In the genomic region with DNA sequence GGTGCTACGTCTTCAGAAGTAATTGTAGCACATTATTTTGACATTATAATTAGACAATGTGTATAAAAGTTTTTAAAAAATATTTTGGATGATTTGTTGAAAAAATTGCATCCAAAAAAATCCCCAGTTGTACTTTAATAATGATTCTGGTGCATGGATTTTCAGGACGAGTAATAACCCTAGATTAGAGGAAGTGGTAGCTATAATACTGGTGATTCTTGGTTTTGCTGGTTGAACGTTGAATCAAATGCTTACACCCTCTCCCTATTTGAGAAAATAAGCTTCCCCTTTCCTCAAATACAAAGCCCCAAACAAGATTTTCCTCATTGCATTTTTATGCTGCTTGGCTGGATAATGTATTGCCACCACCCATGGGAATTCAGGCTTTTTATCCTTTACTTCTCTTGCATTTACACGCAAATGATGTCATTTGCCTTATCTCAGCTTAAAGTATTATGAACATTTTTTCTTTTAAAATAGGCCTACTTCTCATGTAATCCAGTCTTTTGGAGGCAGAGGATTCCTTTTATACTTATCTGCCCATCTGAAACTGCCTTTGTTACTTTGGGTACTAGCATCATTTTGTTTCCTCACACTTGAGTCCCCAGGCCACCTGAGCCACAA, we compare ENCODE assay signal across 29 cellular contexts.
DNase-seq lines count a peak whose midpoint lies in the region; ATAC-seq and TF ChIP-seq lines count a peak whose summit lies in the region.
"Had no signal": no experiment of that assay in that cellular context is flagged by ENCODE, and none has a peak within 500 bp of the region (broad histone marks: within the 10 kb centered on the region; RNA-seq: fewer than 3 reads in every experiment).

No MANE protein-coding gene starts in this region.

- peaks cover 24% of the 10 kb centered on the region for H3K36me3 Mint-ChIP-seq in activated naive CD4-positive, alpha-beta T cell treated with anti-CD3 and anti-CD28 coated beads for 36 hours (ENCODE audit: low read depth)

- CTCF ChIA-PET in activated naive CD4-positive, alpha-beta T cell treated with anti-CD3 and anti-CD28 coated beads for 36 hours (lab: Charles Lee): no interaction called here
- CTCF ChIA-PET in SK-N-SH (lab: Yijun Ruan, JAX): interaction anchor here (1.1 to 1.6 kb wide), 3 partner anchors 11 to 19 kb away, joined by 3 to 4 read pairs (median 3); no protein-coding TSS in a partner anchor

- H3K9me2 ChIP-seq in SK-N-SH: no peaks in the 10 kb centered on the region

- H3K79me2 ChIP-seq in smooth muscle cell (ENCODE audit: low read depth): peaks cover 92% of the 10 kb centered on the region
- H3K79me2 ChIP-seq in SK-N-SH (ENCODE audit: insufficient read depth): peaks cover 98% of the 10 kb centered on the region

- DNase-seq in activated naive CD4-positive, alpha-beta T cell treated with anti-CD3 and anti-CD28 coated beads for 36 hours: no peak
- DNase-seq in activated naive CD4-positive, alpha-beta T cell treated with Interleukin-2 at 50 U/mL for 16 hours: no peak
- DNase-seq in NOMO-1 treated with dmso at 0.1 percent for 144 hours (lab: John Stamatoyannopoulos, UW; ENCODE audit: unreplicated experiment) (peak; percentile 21), fibroblast of the aortic adventitia (ENCODE audit: low read depth) (peak; percentile 53), smooth muscle cell (lab: John Stamatoyannopoulos, UW; ENCODE audit: unreplicated experiment) (no peak), SK-N-SH (no peak), HPDE6-E6E7 (ENCODE audit: extremely low spot score) (no peak)
- DNase-seq: activated B cell treated with CpG ODN at 0.5 μM for 24 hours; activated CD4-positive, alpha-beta T cell treated with anti-CD3 and anti-CD28 coated beads, Interleukin-2, amount 50 U/mL, for 1 hour; activated CD8-positive, alpha-beta memory T cell treated with anti-CD3 and anti-CD28 coated beads, Interleukin-2, amount 10 ng/mL, durations not matched to agents 7 days and 5 days; activated naive CD4-positive, alpha-beta T cell treated with anti-CD3 and anti-CD28 coated beads, Interleukin-2, amount 50 U/mL, for 16 hours; AML-193; CD8-positive, alpha-beta memory T cell; colonic mucosa; DMS153; effector memory CD8-positive, alpha-beta T cell; left cardiac atrium; NCI-H1048; NCI-H187 treated with DMSO at 0.1 percent for 48 hours; NCI-H526; SIG-M5; stimulated activated CD4-positive, alpha-beta T cell treated with anti-CD3 and anti-CD28 coated beads, Interleukin-1b, Interleukin-23, amount 100 ng/mL, for 48 hours; stimulated activated CD8-positive, alpha-beta memory T cell treated with anti-CD3 and anti-CD28 coated beads, Interleukin-4, amount 100 ng/mL, for 48 hours; T1000; tibial artery had no signal

- no peak overlapping the region for H3K4me3 ChIP-seq in fibroblast of the aortic adventitia (ENCODE audit: low read depth, low read length)
- no peak overlapping the region for H3K4me3 ChIP-seq in smooth muscle cell
- H3K4me3 ChIP-seq in SK-N-SH (ENCODE audit: low read depth in 2 of 2, low read length in 1 of 2): no peak overlapping the region
- H3K4me3 ChIP-seq: ascending aorta, cardiac muscle cell, colonic mucosa, skin epidermis, tibial artery had no signal

- H3F3A ChIP-seq in smooth muscle cell (ENCODE audit: low read depth) (peaks cover 25% of the 10 kb centered on the region), SK-N-SH (replicated peaks; ENCODE audit: insufficient read depth) (peaks cover 12% of the 10 kb centered on the region)

- H4K20me1 ChIP-seq in smooth muscle cell (ENCODE audit: low read depth) (peaks cover 98% of the 10 kb centered on the region), SK-N-SH (ENCODE audit: insufficient read depth) (peaks cover 63% of the 10 kb centered on the region)

- H3K27ac Mint-ChIP-seq in activated naive CD4-positive, alpha-beta T cell treated with anti-CD3 and anti-CD28 coated beads for 36 hours: peak overlapping the region; percentile 27
- H3K27ac Mint-ChIP-seq: activated B cell treated with CpG ODN at 0.5 μM for 24 hours; activated CD8-positive, alpha-beta memory T cell treated with anti-CD3 and anti-CD28 coated beads, Interleukin-2, amount 10 ng/mL, durations not matched to agents 7 days and 5 days had no signal

- H3K4me2 ChIP-seq in smooth muscle cell (peak overlapping the region; percentile 18), SK-N-SH (no peak overlapping the region)

- H2AFZ ChIP-seq in smooth muscle cell (ENCODE audit: low read depth): no peak overlapping the region
- no peak overlapping the region for H2AFZ ChIP-seq in SK-N-SH (ENCODE audit: low read depth)

- no peak for TF ChIP-seq RAD21 in SK-N-SH (IDR thresholded peaks at IDR 0.05; ENCODE audit: low read length)

- H3K4me1 ChIP-seq in smooth muscle cell (ENCODE audit: low read depth): peaks cover 21% of the 10 kb centered on the region
- H3K4me1 ChIP-seq in SK-N-SH (ENCODE audit: control insufficient read depth in 1 of 2, insufficient read depth in 2 of 2, low read depth in 1 of 2, low read length in 1 of 2): no peaks in the 10 kb centered on the region
- H3K4me1 ChIP-seq: colonic mucosa had no signal

- 60% methylated on average over 4 of the region's 4 CpGs for WGBS in smooth muscle cell (ENCODE audit: low lambda C conversion rate)
- 89% methylated on average over 4 of the region's 4 CpGs for WGBS in SK-N-SH (ENCODE audit: low lambda C conversion rate)

- POLR2A ChIA-PET in SK-N-SH (lab: Yijun Ruan, JAX): interaction anchor here (0.6 kb wide), 1 partner anchor 90 kb away, joined by 4 read pairs; no protein-coding TSS in a partner anchor

- H3K9me3 Mint-ChIP-seq in activated naive CD4-positive, alpha-beta T cell treated with anti-CD3 and anti-CD28 coated beads for 36 hours: no peaks in the 10 kb centered on the region
- H3K9me3 Mint-ChIP-seq: activated B cell treated with CpG ODN at 0.5 μM for 24 hours; CD8-positive, alpha-beta memory T cell; effector memory CD8-positive, alpha-beta T cell had no signal

- H3K4me3 Mint-ChIP-seq in activated naive CD4-positive, alpha-beta T cell treated with anti-CD3 and anti-CD28 coated beads for 36 hours: no peak overlapping the region
- H3K4me3 Mint-ChIP-seq: activated B cell treated with CpG ODN at 0.5 μM for 24 hours; activated CD8-positive, alpha-beta memory T cell treated with anti-CD3 and anti-CD28 coated beads, Interleukin-2, amount 10 ng/mL, durations not matched to agents 7 days and 5 days; CD8-positive, alpha-beta memory T cell; effector memory CD8-positive, alpha-beta T cell had no signal

- H3K4me1 Mint-ChIP-seq in activated naive CD4-positive, alpha-beta T cell treated with anti-CD3 and anti-CD28 coated beads for 36 hours (ENCODE audit: low read depth): peaks cover 16% of the 10 kb centered on the region
- H3K4me1 Mint-ChIP-seq: activated B cell treated with CpG ODN at 0.5 μM for 24 hours had no signal

- H3K27me3 ChIP-seq in smooth muscle cell (ENCODE audit: low read depth): no peaks in the 10 kb centered on the region
- no peaks in the 10 kb centered on the region for H3K27me3 ChIP-seq in SK-N-SH (ENCODE audit: insufficient read depth)
- H3K27me3 ChIP-seq: ascending aorta, cardiac muscle cell, colonic mucosa, tibial artery had no signal

- H3K27ac ChIP-seq in smooth muscle cell (ENCODE audit: low read depth) (peak overlapping the region; percentile 83), SK-N-SH (ENCODE audit: low read depth in 2 of 2, low read length in 1 of 2) (no peak overlapping the region)
- H3K27ac ChIP-seq: ascending aorta, cardiac muscle cell, colonic mucosa, skin epidermis, tibial artery had no signal

- H3K9me3 ChIP-seq in smooth muscle cell (replicated peaks; ENCODE audit: low read depth) (no peaks in the 10 kb centered on the region), SK-N-SH (no peaks in the 10 kb centered on the region)
- H3K9me3 ChIP-seq: ascending aorta, colonic mucosa, tibial artery had no signal

- no peak for TF ChIP-seq EP300 in SK-N-SH (IDR thresholded peaks at IDR 0.05; ENCODE audit: borderline replicate concordance in 1 of 2, low read depth in 1 of 2, low read length in 1 of 2)

- H3K9ac ChIP-seq in smooth muscle cell (ENCODE audit: low read depth): peak overlapping the region; percentile 24
- no peak overlapping the region for H3K9ac ChIP-seq in SK-N-SH

- intact Hi-C loops in activated naive CD4-positive, alpha-beta T cell treated with anti-CD3 and anti-CD28 coated beads for 36 hours (cut with micrococcal nuclease): no loop called here

- H3K36me3 ChIP-seq in smooth muscle cell (ENCODE audit: low read depth) (peaks cover 3% of the 10 kb centered on the region), SK-N-SH (replicated peaks in 1 of 2; ENCODE audit: control insufficient read depth in 1 of 2, insufficient read depth in 2 of 2, low read length in 1 of 2) (peaks cover 15 to 59% of the 10 kb centered on the region in 2 experiments)
- H3K36me3 ChIP-seq: colonic mucosa had no signal

- ATAC-seq in HG02588 (IDR thresholded peaks at IDR 0.05; ENCODE audit: unreplicated experiment): no peak
- ATAC-seq: activated CD8-positive, alpha-beta memory T cell treated with anti-CD3 and anti-CD28 coated beads, Interleukin-2, amount 10 ng/mL, durations not matched to agents 7 days and 5 days; effector memory CD8-positive, alpha-beta T cell; left cardiac atrium had no signal

- H3K27me3 Mint-ChIP-seq in activated naive CD4-positive, alpha-beta T cell treated with anti-CD3 and anti-CD28 coated beads for 36 hours (ENCODE audit: low read depth): no peaks in the 10 kb centered on the region
- H3K27me3 Mint-ChIP-seq: activated B cell treated with CpG ODN at 0.5 μM for 24 hours; activated CD8-positive, alpha-beta memory T cell treated with anti-CD3 and anti-CD28 coated beads, Interleukin-2, amount 10 ng/mL, durations not matched to agents 7 days and 5 days; CD8-positive, alpha-beta memory T cell; effector memory CD8-positive, alpha-beta T cell had no signal

- TF ChIP-seq CTCF in fibroblast of the aortic adventitia (IDR thresholded peaks at IDR 0.05; ENCODE audit: insufficient read depth, low read length): no peak
- TF ChIP-seq CTCF in smooth muscle cell (IDR thresholded peaks at IDR 0.05; ENCODE audit: borderline replicate concordance, insufficient read depth, poor library complexity, severe bottlenecking): no peak
- no peak for TF ChIP-seq CTCF in SK-N-SH (IDR thresholded peaks at IDR 0.05)

TF ChIP-seq in SK-N-SH, 30 proteins besides CTCF, POLR2A, EP300 and RAD21 (continues in another document):
- TF ChIP-seq EZH2phosphoT487 (IDR thresholded peaks at IDR 0.05; ENCODE audit: borderline replicate concordance, low read depth) (no peak), YY1 (IDR thresholded peaks at IDR 0.05; ENCODE audit: low read depth) (no peak), GATA2 (CRISPR knock-in tag; IDR thresholded peaks at IDR 0.05) (no peak), FOSL2 (IDR thresholded peaks at IDR 0.05; ENCODE audit: borderline replicate concordance, low read depth) (no peak), FOXM1 (IDR thresholded peaks at IDR 0.05; ENCODE audit: low read depth) (no peak), MXI1 (IDR thresholded peaks at IDR 0.05; ENCODE audit: low read depth, low read length) (no peak), FOXJ3 (CRISPR knock-in tag; IDR thresholded peaks at IDR 0.05) (no peak), CHD2 (IDR thresholded peaks at IDR 0.05; ENCODE audit: low read length, partially characterized antibody) (no peak)
- TF ChIP-seq, protein P1, sequence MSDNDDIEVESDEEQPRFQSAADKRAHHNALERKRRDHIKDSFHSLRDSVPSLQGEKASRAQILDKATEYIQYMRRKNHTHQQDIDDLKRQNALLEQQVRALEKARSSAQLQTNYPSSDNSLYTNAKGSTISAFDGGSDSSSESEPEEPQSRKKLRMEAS (IDR thresholded peaks at IDR 0.05; ENCODE audit: low read depth): no peak

Comparison
In these comparisons a context has a peak if more than half of its experiments do, and no peak if none do; other contexts are left out.
1. DNase-seq: peak in NOMO-1 treated with dmso at 0.1 percent for 144 hours (single experiment) and fibroblast of the aortic adventitia (single experiment); none in activated naive CD4-positive, alpha-beta T cell treated with anti-CD3 and anti-CD28 coated beads for 36 hours (single experiment), activated naive CD4-positive, alpha-beta T cell treated with Interleukin-2 at 50 U/mL for 16 hours (single experiment), smooth muscle cell (single experiment), SK-N-SH (single experiment) and HPDE6-E6E7 (single experiment).